14 cellular contexts compared by ENCODE assay signal in genomic region chr1:224641030-224641429, GRCh38. TPM values are rescaled to one million over a fixed set of nuclear protein-coding genes. Genes with fewer than 3 reads are reported as not detected.
DNase-seq lines count a peak whose midpoint lies in the region; ATAC-seq and TF ChIP-seq lines count a peak whose summit lies in the region.
"Had no signal": no experiment of that assay in that cellular context is flagged by ENCODE, and none has a peak within 500 bp of the region (broad histone marks: within the 10 kb centered on the region; RNA-seq: fewer than 3 reads in every experiment).

No MANE protein-coding gene starts in this region.

- H3K4me3 Mint-ChIP-seq in chondrocyte (ENCODE audit: unreplicated experiment) (no peak overlapping the region), mesothelial cell of epicardium (no peak overlapping the region)
- H3K4me3 Mint-ChIP-seq: activated CD8-positive, alpha-beta T cell treated with anti-CD3 and anti-CD28 coated beads, Interleukin-2, amount 10 ng/mL, durations not matched to agents 7 days and 5 days; activated naive CD8-positive, alpha-beta T cell treated with anti-CD3 and anti-CD28 coated beads, Interleukin-2, amount 10 ng/mL, durations not matched to agents 7 days and 5 days; CD8-positive, alpha-beta memory T cell had no signal

- peaks cover 10% of the 10 kb centered on the region for H3K4me1 Mint-ChIP-seq in chondrocyte (ENCODE audit: low read depth)
- H3K4me1 Mint-ChIP-seq in mesothelial cell of epicardium = peaks cover 10% of the 10 kb centered on the region

- H3K9me3 Mint-ChIP-seq in chondrocyte (ENCODE audit: low read depth) (no peaks in the 10 kb centered on the region), mesothelial cell of epicardium (no peaks in the 10 kb centered on the region)
- H3K9me3 Mint-ChIP-seq: activated naive CD8-positive, alpha-beta T cell treated with anti-CD3 and anti-CD28 coated beads, Interleukin-2, amount 10 ng/mL, durations not matched to agents 7 days and 5 days; CD8-positive, alpha-beta memory T cell had no signal

- no peak for ATAC-seq in sciatic nerve
- no peak for ATAC-seq in HG03135 (IDR thresholded peaks at IDR 0.05; ENCODE audit: unreplicated experiment)
- ATAC-seq: activated CD8-positive, alpha-beta T cell treated with anti-CD3 and anti-CD28 coated beads, Interleukin-2, amount 10 ng/mL, durations not matched to agents 7 days and 5 days had no signal

- TF ChIP-seq CTCF in C4-2B (conservative IDR thresholded peaks at IDR 0.05) (peak; percentile 51; the same call in 1 of the 2 replicates), GM12872 (IDR thresholded peaks at IDR 0.05; ENCODE audit: insufficient read depth, low read depth, low read length) (peak; percentile 47), chondrocyte (IDR thresholded peaks at IDR 0.05) (peak; percentile 19), mesothelial cell of epicardium (IDR thresholded peaks at IDR 0.05; ENCODE audit: unreplicated experiment) (no peak)

- intact Hi-C loops in sciatic nerve (cut with DNase I) = loop anchor here (10.0 kb wide), 1 partner anchor 214 kb away; no protein-coding TSS in a partner anchor

- H3K27ac ChIP-seq in C4-2B = no peak overlapping the region
- H3K27ac ChIP-seq: SK-N-MC had no signal

- DNase-seq in NCI-H510A (lab: John Stamatoyannopoulos, UW) (peak; percentile 60), chondrocyte (ENCODE audit: low spot score) (no peak), NCI-H446 (lab: John Stamatoyannopoulos, UW) (no peak), mesothelial cell of epicardium (ENCODE audit: low spot score in 2 of 2, unreplicated experiment in 2 of 2) (no peak), sciatic nerve (ENCODE audit: low spot score) (no peak)
- DNase-seq: activated CD8-positive, alpha-beta T cell treated with anti-CD3 and anti-CD28 coated beads, Interleukin-2, amount 10 ng/mL, durations not matched to agents 7 days and 5 days; activated naive CD8-positive, alpha-beta T cell treated with anti-CD3 and anti-CD28 coated beads, Interleukin-2, amount 10 ng/mL, durations not matched to agents 7 days and 5 days; CD8-positive, alpha-beta memory T cell; NCI-H1092 treated with DMSO at 0.1 percent for 48 hours; stimulated activated CD8-positive, alpha-beta memory T cell treated with anti-CD3 and anti-CD28 coated beads, Interleukin-4, amount 100 ng/mL, for 48 hours had no signal

- peaks cover 4% of the 10 kb centered on the region for H3K27me3 Mint-ChIP-seq in chondrocyte (ENCODE audit: low read depth)
- peaks cover 17% of the 10 kb centered on the region for H3K27me3 Mint-ChIP-seq in mesothelial cell of epicardium (ENCODE audit: low read depth)

- H3K27ac Mint-ChIP-seq in chondrocyte (ENCODE audit: unreplicated experiment) = no peak overlapping the region
- H3K27ac Mint-ChIP-seq in mesothelial cell of epicardium = no peak overlapping the region
- H3K27ac Mint-ChIP-seq: activated CD8-positive, alpha-beta T cell treated with anti-CD3 and anti-CD28 coated beads, Interleukin-2, amount 10 ng/mL, durations not matched to agents 7 days and 5 days; activated naive CD8-positive, alpha-beta T cell treated with anti-CD3 and anti-CD28 coated beads, Interleukin-2, amount 10 ng/mL, durations not matched to agents 7 days and 5 days had no signal

- H3K36me3 Mint-ChIP-seq in chondrocyte (ENCODE audit: low read depth) (no peaks in the 10 kb centered on the region), mesothelial cell of epicardium (no peaks in the 10 kb centered on the region)
- H3K36me3 Mint-ChIP-seq: activated naive CD8-positive, alpha-beta T cell treated with anti-CD3 and anti-CD28 coated beads, Interleukin-2, amount 10 ng/mL, durations not matched to agents 7 days and 5 days had no signal

RNA-seq across cellular contexts. Expression of gene CNIH3, which starts 24.9 kb away (rescaled TPM):
- 1.5 to 2.6 TPM (median 2.1 TPM) in 3 replicates for total RNA-seq in chondrocyte
- 7.3 to 9.2 TPM (median 8.3 TPM) in 3 replicates for total RNA-seq in mesothelial cell of epicardium
- 6.7 TPM for total RNA-seq in sciatic nerve
